25 cellular contexts compared by ENCODE assay signal in genomic region chr2:40085786-40086185, GRCh38.
"Had no signal": no experiment of that assay in that cellular context is flagged by ENCODE, and none has a peak within 500 bp of the region (broad histone marks: within the 10 kb centered on the region; RNA-seq: fewer than 3 reads in every experiment).

No MANE protein-coding gene starts in this region.

- H3K27ac Mint-ChIP-seq: dendritic cell treated with granulocyte-macrophage colony-stimulating factor and Interleukin-4, amounts not matched to agents 40 ng/mL and 50 ng/mL, for 4 days; effector memory CD8-positive, alpha-beta T cell; endodermal cell had no signal

- H3K36me3 ChIP-seq: colonic mucosa, esophagus muscularis mucosa, esophagus squamous epithelium, gastrocnemius medialis, gastroesophageal sphincter, heart left ventricle, heart right ventricle had no signal

- DNase-seq: colonic mucosa; cortex of kidney; dermis blood vessel endothelial cell; dorsolateral prefrontal cortex; effector CD4-positive, alpha-beta T cell; effector CD8-positive, alpha-beta T cell; effector memory CD4-positive, alpha-beta T cell; effector memory CD8-positive, alpha-beta T cell; endodermal cell; erythroblast; esophagus squamous epithelium; foreskin fibroblast; foreskin keratinocyte; foreskin melanocyte; gastrocnemius medialis; glutamatergic neuron; head of caudate nucleus; heart left ventricle; heart right ventricle had no signal

- H3K27me3 Mint-ChIP-seq: dendritic cell treated with granulocyte-macrophage colony-stimulating factor and Interleukin-4, amounts not matched to agents 40 ng/mL and 50 ng/mL, for 4 days; effector memory CD8-positive, alpha-beta T cell had no signal

- ATAC-seq: effector memory CD8-positive, alpha-beta T cell; esophagus mucosa; foreskin keratinocyte; gastrocnemius medialis; gastroesophageal sphincter had no signal

- H3K4me3 ChIP-seq: colonic mucosa, coronary artery, dorsolateral prefrontal cortex, esophagus muscularis mucosa, esophagus squamous epithelium, gastrocnemius medialis, gastroesophageal sphincter, heart left ventricle, heart right ventricle had no signal

- H3K27me3 ChIP-seq: colonic mucosa, esophagus muscularis mucosa, esophagus squamous epithelium, foreskin keratinocyte, gastrocnemius medialis, gastroesophageal sphincter, heart left ventricle, heart right ventricle had no signal

- H3K9me3 Mint-ChIP-seq: endodermal cell had no signal

- H3K4me3 Mint-ChIP-seq: dendritic cell treated with granulocyte-macrophage colony-stimulating factor and Interleukin-4, amounts not matched to agents 40 ng/mL and 50 ng/mL, for 4 days; effector memory CD8-positive, alpha-beta T cell; endodermal cell had no signal

- H3K9me3 ChIP-seq: colonic mucosa, esophagus muscularis mucosa, esophagus squamous epithelium, gastrocnemius medialis had no signal

- H3K4me1 ChIP-seq: colonic mucosa, esophagus squamous epithelium, foreskin keratinocyte, gastrocnemius medialis, gastroesophageal sphincter had no signal

- H3K27ac ChIP-seq: colonic mucosa, coronary artery, dorsolateral prefrontal cortex, epithelial cell of prostate, esophagus muscularis mucosa, esophagus squamous epithelium, foreskin keratinocyte, gastrocnemius medialis, gastroesophageal sphincter, heart left ventricle, heart right ventricle had no signal
